ENCODE assay signal across 8 cellular contexts in genomic region chr19:17766543-17767131, GRCh38. TPM values are rescaled to one million over a fixed set of nuclear protein-coding genes. Genes with fewer than 3 reads are reported as not detected.
DNase-seq lines count a peak whose midpoint lies in the region; ATAC-seq and TF ChIP-seq lines count a peak whose summit lies in the region.

No MANE protein-coding gene starts in this region.

- no peaks in the 10 kb centered on the region for H3K9me3 Mint-ChIP-seq in progenitor cell of endocrine pancreas (ENCODE audit: low read depth)

- H3K27ac Mint-ChIP-seq in progenitor cell of endocrine pancreas: no peak overlapping the region

- no peaks in the 10 kb centered on the region for H3K4me1 Mint-ChIP-seq in progenitor cell of endocrine pancreas (ENCODE audit: low read depth)

- H3K27me3 ChIP-seq in adipocyte (replicated peaks; ENCODE audit: control insufficient read depth, insufficient read depth, low read length): no peaks in the 10 kb centered on the region

- no peaks in the 10 kb centered on the region for H3K36me3 Mint-ChIP-seq in progenitor cell of endocrine pancreas (ENCODE audit: insufficient read depth)

- peaks cover 8% of the 10 kb centered on the region for H3K27me3 Mint-ChIP-seq in progenitor cell of endocrine pancreas

- intact Hi-C loops in left ventricle myocardium superior (cut with micrococcal nuclease): no loop called here

- no peaks in the 10 kb centered on the region for H3K9me3 ChIP-seq in adipocyte (ENCODE audit: control insufficient read depth, low read length)

- peaks cover 5% of the 10 kb centered on the region for H3K4me1 ChIP-seq in adipocyte (ENCODE audit: control insufficient read depth, insufficient read depth, low read length)

- ATAC-seq in left ventricle myocardium superior (peak; percentile 89), HG03565 (IDR thresholded peaks at IDR 0.05; ENCODE audit: unreplicated experiment) (no peak)

- H3K4me3 ChIP-seq in AG09309 (ENCODE audit: control insufficient read depth, low read depth, low read length) (peak overlapping the region; percentile 28), adipocyte (ENCODE audit: low read length) (peak overlapping the region; percentile 66)

- H3K36me3 ChIP-seq in adipocyte (ENCODE audit: control insufficient read depth, insufficient read depth, low read length, severe bottlenecking): no peaks in the 10 kb centered on the region

- in situ Hi-C loops in GM13977 (cut with MboI; ENCODE audit: low pct_unique_long_range_greater_than_20kb, low sequenced_read_pairs, unreplicated experiment): no loop called here

- peak; percentile 91 for TF ChIP-seq CTCF in AG09309 (IDR thresholded peaks at IDR 0.05; ENCODE audit: control insufficient read depth, insufficient read depth, low read depth, low read length, missing control alignments)
- TF ChIP-seq CTCF in GM13977 (IDR thresholded peaks at IDR 0.05; ENCODE audit: extremely low read depth, insufficient read depth, missing control alignments): peak; percentile 73
- TF ChIP-seq CTCF in progenitor cell of endocrine pancreas (IDR thresholded peaks at IDR 0.05; ENCODE audit: unreplicated experiment): peak; percentile 83

- no peak for DNase-seq in AG09309 (ENCODE audit: low read depth)
- DNase-seq in GM13977 (ENCODE audit: low spot score): no peak
- peak; percentile 89 to 94 for DNase-seq in NCI-H524 (lab: John Stamatoyannopoulos, UW)
- DNase-seq in adipocyte (ENCODE audit: low read depth): peak; percentile 79
- peak; percentile 87 for DNase-seq in left ventricle myocardium superior
- peak; percentile 70 for DNase-seq in progenitor cell of endocrine pancreas (ENCODE audit: low spot score, unreplicated experiment)
- DNase-seq in GM19240 (ENCODE audit: insufficient read length, low spot score): no peak

- peak overlapping the region; percentile 37 for H3K9ac ChIP-seq in adipocyte (ENCODE audit: low read length)

- peak overlapping the region; percentile 26 for H3K4me3 Mint-ChIP-seq in progenitor cell of endocrine pancreas (ENCODE audit: low read depth)

RNA-seq across cellular contexts. Expression of gene FCHO1, which starts 15.4 kb away (rescaled TPM):
- 0.97 TPM for total RNA-seq in left ventricle myocardium superior
- 0.98 and 2.2 TPM in 2 replicates for total RNA-seq in progenitor cell of endocrine pancreas

RNA-seq across cellular contexts. Expression of gene B3GNT3, which starts 28.3 kb away (rescaled TPM):
- total RNA-seq in left ventricle myocardium superior (not detected), progenitor cell of endocrine pancreas (0.13 TPM in 1 of 2 replicates, not detected in the other)

RNA-seq across cellular contexts. Expression of gene MAP1S, which starts 47.4 kb away (rescaled TPM):
- total RNA-seq in left ventricle myocardium superior (25.5 TPM), progenitor cell of endocrine pancreas (74.9 and 94.2 TPM in 2 replicates)

RNA-seq across cellular contexts. Expression of gene INSL3, which starts 54.7 kb away (rescaled TPM):
- total RNA-seq in left ventricle myocardium superior: not detected
- not detected in 2 replicates for total RNA-seq in progenitor cell of endocrine pancreas

Comparison
In these comparisons a context has a peak if more than half of its experiments do, and no peak if none do; other contexts are left out.
1. DNase-seq: peak in NCI-H524 (2 of 2), adipocyte (single experiment), left ventricle myocardium superior (single experiment) and progenitor cell of endocrine pancreas (single experiment); none in AG09309 (single experiment), GM13977 (single experiment) and GM19240 (single experiment).
2. Peak in every context shown above with its lines, with median percentiles within 50 percentile points of each other: CTCF ChIP-seq.